Comparison of ENCODE assay signal across 8 cellular contexts in the genomic region with DNA sequence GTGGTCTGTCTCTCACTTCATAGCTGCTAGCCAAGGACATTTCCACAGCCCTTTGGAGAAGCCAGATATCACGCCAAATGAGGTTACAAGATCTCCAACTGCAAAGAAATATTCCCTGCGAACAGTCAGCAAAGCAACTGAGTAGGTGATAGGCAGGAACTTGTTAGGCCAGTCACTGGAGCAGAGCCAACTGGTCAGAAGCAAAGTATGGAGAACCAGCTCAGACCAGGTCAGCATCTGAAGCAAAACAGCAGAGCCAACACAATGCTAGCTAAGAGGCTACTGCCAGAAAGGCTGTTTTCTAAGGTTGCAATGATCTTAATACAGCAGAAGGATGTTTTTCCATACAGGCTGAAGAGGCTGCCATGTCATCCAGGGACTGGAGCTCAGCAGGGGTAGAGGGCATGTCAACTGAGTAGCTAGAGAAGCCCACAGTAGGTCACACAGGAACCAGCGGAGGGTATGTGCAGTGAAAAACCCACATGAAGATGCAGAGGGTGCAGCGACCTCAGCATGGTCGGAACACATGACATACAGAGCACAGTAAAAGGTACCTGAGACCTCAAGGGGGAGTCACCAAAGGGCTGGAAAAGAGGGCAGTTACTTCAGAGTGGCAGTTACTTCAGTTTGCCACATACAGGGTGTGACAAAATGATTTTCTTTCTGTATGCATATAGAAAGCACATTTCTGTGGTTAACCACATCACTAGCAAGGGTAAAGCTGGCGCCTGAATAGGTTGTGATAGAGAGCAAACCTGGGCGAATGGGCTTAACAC. TPM values are rescaled to one million over a fixed set of nuclear protein-coding genes. Genes with fewer than 3 reads are reported as not detected.
A peak's percentile ranks its signal among the peaks of the same experiment; 100 is the strongest.
DNase-seq lines count a peak whose midpoint lies in the region; ATAC-seq and TF ChIP-seq lines count a peak whose summit lies in the region.

No MANE protein-coding gene starts in this region.

- H3K27me3 ChIP-seq in ascending aorta: no peaks in the 10 kb centered on the region

- H3K9me3 Mint-ChIP-seq in T-helper 1 cell treated with Interleukin-12 subunit alpha and Interleukin-12 subunit beta and Interleukin-4 antibody, amounts not matched to agents 30 μg/mL and 1 μg/mL, for 36 hours: no peaks in the 10 kb centered on the region

- H3K27ac ChIP-seq in ascending aorta: no peak overlapping the region

- TF ChIP-seq CTCF in ascending aorta (IDR thresholded peaks at IDR 0.05): no peak

- no peaks in the 10 kb centered on the region for H3K27me3 Mint-ChIP-seq in T-helper 1 cell treated with Interleukin-12 subunit alpha and Interleukin-12 subunit beta and Interleukin-4 antibody, amounts not matched to agents 30 μg/mL and 1 μg/mL, for 36 hours (ENCODE audit: low read depth)

- H3K4me3 Mint-ChIP-seq in T-helper 1 cell treated with Interleukin-12 subunit alpha and Interleukin-12 subunit beta and Interleukin-4 antibody, amounts not matched to agents 30 μg/mL and 1 μg/mL, for 36 hours: peak overlapping the region; percentile 60

- peaks cover 48% of the 10 kb centered on the region for H3K36me3 Mint-ChIP-seq in T-helper 1 cell treated with Interleukin-12 subunit alpha and Interleukin-12 subunit beta and Interleukin-4 antibody, amounts not matched to agents 30 μg/mL and 1 μg/mL, for 36 hours (ENCODE audit: low read depth)

- intact Hi-C loops in ascending aorta (cut with DNase I): no loop called here

- H3K4me1 Mint-ChIP-seq in T-helper 1 cell treated with Interleukin-12 subunit alpha and Interleukin-12 subunit beta and Interleukin-4 antibody, amounts not matched to agents 30 μg/mL and 1 μg/mL, for 36 hours (ENCODE audit: low read depth): peaks cover 74% of the 10 kb centered on the region

- H3K4me1 ChIP-seq in ascending aorta: no peaks in the 10 kb centered on the region

- H3K9me3 ChIP-seq in ascending aorta: no peaks in the 10 kb centered on the region

- DNase-seq in activated naive CD4-positive, alpha-beta T cell treated with Interleukin-2 at 50 U/mL for 16 hours: peak; percentile 58
- DNase-seq in stimulated activated CD4-positive, alpha-beta T cell treated with anti-CD3 and anti-CD28 coated beads, TNF-alpha, amount 100 ng/mL, for 24 hours (ENCODE audit: low read depth in 3 of 3): peak; percentile 16 to 58 (median 43)
- DNase-seq in COLO668 (lab: John Stamatoyannopoulos, UW; ENCODE audit: unreplicated experiment): no peak
- DNase-seq in NCI-H1105 treated with DMSO at 0.1 percent for 48 hours (lab: John Stamatoyannopoulos, UW): no peak
- DNase-seq in ascending aorta (ENCODE audit: low spot score in 2 of 2): no peak
- DNase-seq in DMS 273 treated with DMSO at 0.1 percent for 48 hours (lab: John Stamatoyannopoulos, UW): no peak

- peak; percentile 60 for ATAC-seq in GM21390 (IDR thresholded peaks at IDR 0.05; ENCODE audit: unreplicated experiment)

- peak overlapping the region; percentile 97 for H3K27ac Mint-ChIP-seq in T-helper 1 cell treated with Interleukin-12 subunit alpha and Interleukin-12 subunit beta and Interleukin-4 antibody, amounts not matched to agents 30 μg/mL and 1 μg/mL, for 36 hours

- H3K4me3 ChIP-seq in ascending aorta: no peak overlapping the region

- H3K36me3 ChIP-seq in ascending aorta: peaks cover 7 to 27% of the 10 kb centered on the region in 2 donors

RNA-seq across cellular contexts. Expression of a gene that starts 8.9 kb away (rescaled TPM):
- 9.2 TPM for total RNA-seq in ascending aorta

RNA-seq across cellular contexts. Expression of a gene that starts 18.9 kb away (rescaled TPM):
- total RNA-seq in ascending aorta: 71.1 TPM

RNA-seq across cellular contexts. Expression of a gene that starts 25.0 kb away (rescaled TPM):
- 4.7 TPM for total RNA-seq in ascending aorta

RNA-seq across cellular contexts. Expression of a gene that starts 47.9 kb away (rescaled TPM):
- not detected for total RNA-seq in ascending aorta

Comparison
In these comparisons a context has a peak if more than half of its experiments do, and no peak if none do; other contexts are left out.
1. DNase-seq: peak in activated naive CD4-positive, alpha-beta T cell treated with Interleukin-2 at 50 U/mL for 16 hours (single experiment) and stimulated activated CD4-positive, alpha-beta T cell treated with anti-CD3 and anti-CD28 coated beads, TNF-alpha, amount 100 ng/mL, for 24 hours (3 of 3); none in COLO668 (single experiment), NCI-H1105 treated with DMSO at 0.1 percent for 48 hours (single experiment), ascending aorta (0 of 2) and DMS 273 treated with DMSO at 0.1 percent for 48 hours (single experiment).